ENCODE assay signal across 1 cellular context in genomic region chr9:28610339-28610738, GRCh38.
TF ChIP-seq lines count a peak whose summit lies in the region.

No MANE protein-coding gene starts in this region.

TF ChIP-seq in SK-N-SH treated with all-trans-retinoic acid at 6 μM for 48 hours, 23 proteins besides CTCF, POLR2A, EP300 and RAD21 (continued from another document):
- TF ChIP-seq ISL1 (CRISPR knock-in tag; IDR thresholded peaks at IDR 0.05) (no peak), BACH2 (CRISPR knock-in tag; IDR thresholded peaks at IDR 0.05; ENCODE audit: borderline replicate concordance) (no peak)
